22 cellular contexts compared by ENCODE assay signal in the genomic region with DNA sequence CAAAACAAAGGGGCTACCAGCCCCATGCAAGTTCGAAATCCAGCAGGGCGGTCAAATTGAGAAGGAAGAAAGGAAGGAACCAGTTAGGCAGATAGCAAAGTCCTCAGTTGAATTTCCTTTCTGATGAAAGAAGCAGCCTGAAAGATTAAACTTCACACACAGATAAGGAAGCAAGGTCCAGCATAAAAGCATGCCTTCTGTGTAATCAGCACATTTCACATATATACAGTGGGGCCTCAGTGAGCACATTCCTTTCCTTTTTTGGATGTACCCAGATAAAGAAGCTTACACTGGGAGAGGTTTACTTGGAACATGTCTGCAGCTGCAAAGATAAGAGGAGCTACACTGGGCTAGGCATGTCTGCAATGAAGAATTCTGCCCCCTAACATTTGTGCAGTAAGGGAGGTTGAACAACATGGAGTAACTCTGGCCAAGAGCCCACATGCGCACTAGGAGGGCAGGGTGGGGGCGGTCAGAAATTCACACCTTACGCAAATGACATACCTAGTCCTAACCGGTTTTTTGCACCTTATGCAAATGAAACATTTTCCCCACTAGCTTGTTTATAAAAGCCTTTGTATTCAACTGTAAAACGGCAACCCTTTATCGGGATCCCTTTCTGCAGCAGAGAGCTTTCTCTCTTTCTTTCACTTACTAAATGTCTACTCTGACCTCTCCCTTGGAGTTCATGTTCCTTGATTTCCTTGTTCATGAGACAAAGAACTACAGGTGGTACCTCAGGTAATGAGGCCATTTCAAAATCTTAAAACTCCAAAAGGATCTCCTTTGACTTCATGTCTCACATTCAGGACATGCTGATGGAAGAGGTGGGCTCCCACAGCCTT.
DNase-seq lines count a peak whose midpoint lies in the region; ATAC-seq, FAIRE-seq and TF ChIP-seq lines count a peak whose summit lies in the region.
"Had no signal": no experiment of that assay in that cellular context is flagged by ENCODE, and none has a peak within 500 bp of the region (broad histone marks: within the 10 kb centered on the region; RNA-seq: fewer than 3 reads in every experiment).

No MANE protein-coding gene starts in this region.

- no peak for ATAC-seq in GM19328 (IDR thresholded peaks at IDR 0.05; ENCODE audit: unreplicated experiment)
- ATAC-seq: activated CD8-positive, alpha-beta T cell treated with anti-CD3 and anti-CD28 coated beads, Interleukin-2, amount 10 ng/mL, durations not matched to agents 7 days and 5 days; left lung; stimulated activated naive B cell treated with anti-CD40 and anti-IgM and Interleukin-4, amounts not matched to agents 10 μg/mL and 1 μg/mL and 100 μg/mL, for 72 hours; T-cell; WTC11 had no signal

- 36 to 68% (median 46%) methylated on average over 8 of the region's 8 CpGs for WGBS in small intestine, 3 donors

- peak; percentile 44 for DNase-seq in astrocyte of the hippocampus (ENCODE audit: low read depth, low spot score)
- DNase-seq in small intestine, result peak; percentile 90
- no peak for DNase-seq in NCI-H1105 (lab: John Stamatoyannopoulos, UW)
- DNase-seq in DMS153 (lab: John Stamatoyannopoulos, UW), result no peak
- DNase-seq: activated CD8-positive, alpha-beta T cell treated with anti-CD3 and anti-CD28 coated beads, Interleukin-2, amount 10 ng/mL, durations not matched to agents 7 days and 5 days; activated T-cell treated with anti-CD3 and anti-CD28 coated beads, Interleukin-2, amount 50 U/mL, for 48 hours; DMS53; effector CD4-positive, alpha-beta T cell; left lung; NCI-H1436 treated with DMSO at 0.1 percent for 48 hours; NCI-H2227 treated with DMSO at 0.1 percent for 48 hours; stimulated activated CD4-positive, alpha-beta T cell treated with anti-CD3 and anti-CD28 coated beads, Interleukin-15, amount 100 ng/mL, for 24 hours; stimulated activated naive B cell treated with anti-CD40 and anti-IgM and Interleukin-4, amounts not matched to agents 10 μg/mL and 1 μg/mL and 100 μg/mL, for 72 hours; T-cell had no signal

- no peak overlapping the region for H3K27ac ChIP-seq in small intestine (ENCODE audit: low read depth in 1 of 2, low read length in 1 of 2)
- H3K27ac ChIP-seq: BLaER1 treated with 17β-estradiol and CSF1 and Interleukin-3, amounts not matched to agents 10 nM and 100 nM; left lung; RWPE1; tibial nerve had no signal

- no peaks in the 10 kb centered on the region for H3K36me3 ChIP-seq in small intestine (ENCODE audit: control insufficient read depth in 2 of 2, insufficient read depth in 2 of 2, low read length in 2 of 2)
- H3K36me3 ChIP-seq: BLaER1 treated with 17β-estradiol and CSF1 and Interleukin-3, amounts not matched to agents 10 nM and 100 nM; HAP-1; left lung; tibial nerve had no signal

- FAIRE-seq in small intestine (lab: Jason Lieb, UNC), result no peak

- no peak for TF ChIP-seq EP300 in Ishikawa (IDR thresholded peaks at IDR 0.05; ENCODE audit: borderline replicate concordance)

- H3K9me3 ChIP-seq in iPS-18c (ENCODE audit: control insufficient read depth, insufficient read depth, low read length) (peaks cover 2% of the 10 kb centered on the region), small intestine (ENCODE audit: control insufficient read depth, low read depth) (no peaks in the 10 kb centered on the region)
- H3K9me3 ChIP-seq: HAP-1, tibial nerve had no signal

- no peaks in the 10 kb centered on the region for H3K27me3 ChIP-seq in small intestine (ENCODE audit: control insufficient read depth in 2 of 2, insufficient read depth in 2 of 2, low read length in 2 of 2)
- H3K27me3 ChIP-seq: BLaER1 treated with 17β-estradiol and CSF1 and Interleukin-3, amounts not matched to agents 10 nM and 100 nM; left lung; tibial nerve had no signal

- no peak for TF ChIP-seq RAD21 in Ishikawa (IDR thresholded peaks at IDR 0.05; ENCODE audit: low read depth)

- peaks cover 0 to 3% of the 10 kb centered on the region in 2 donors for H3K4me1 ChIP-seq in small intestine (ENCODE audit: control insufficient read depth in 2 of 2, insufficient read depth in 1 of 2, low read depth in 1 of 2, low read length in 1 of 2)
- H3K4me1 ChIP-seq: BLaER1 treated with 17β-estradiol and CSF1 and Interleukin-3, amounts not matched to agents 10 nM and 100 nM; left lung; tibial nerve had no signal

- H3K4me3 ChIP-seq in iPS-18c (ENCODE audit: insufficient read depth, low read depth, low read length) (peak overlapping the region; percentile 20; the same call in 1 of the 2 replicates), small intestine (ENCODE audit: low read depth in 1 of 2, low read length in 2 of 2) (no peak overlapping the region)
- H3K4me3 ChIP-seq: BLaER1 treated with 17β-estradiol and CSF1 and Interleukin-3, amounts not matched to agents 10 nM and 100 nM; HAP-1; left lung; tibial nerve had no signal

TF ChIP-seq in Ishikawa, 13 proteins besides CTCF, POLR2A, EP300 and RAD21:
- TF ChIP-seq, protein P1, sequence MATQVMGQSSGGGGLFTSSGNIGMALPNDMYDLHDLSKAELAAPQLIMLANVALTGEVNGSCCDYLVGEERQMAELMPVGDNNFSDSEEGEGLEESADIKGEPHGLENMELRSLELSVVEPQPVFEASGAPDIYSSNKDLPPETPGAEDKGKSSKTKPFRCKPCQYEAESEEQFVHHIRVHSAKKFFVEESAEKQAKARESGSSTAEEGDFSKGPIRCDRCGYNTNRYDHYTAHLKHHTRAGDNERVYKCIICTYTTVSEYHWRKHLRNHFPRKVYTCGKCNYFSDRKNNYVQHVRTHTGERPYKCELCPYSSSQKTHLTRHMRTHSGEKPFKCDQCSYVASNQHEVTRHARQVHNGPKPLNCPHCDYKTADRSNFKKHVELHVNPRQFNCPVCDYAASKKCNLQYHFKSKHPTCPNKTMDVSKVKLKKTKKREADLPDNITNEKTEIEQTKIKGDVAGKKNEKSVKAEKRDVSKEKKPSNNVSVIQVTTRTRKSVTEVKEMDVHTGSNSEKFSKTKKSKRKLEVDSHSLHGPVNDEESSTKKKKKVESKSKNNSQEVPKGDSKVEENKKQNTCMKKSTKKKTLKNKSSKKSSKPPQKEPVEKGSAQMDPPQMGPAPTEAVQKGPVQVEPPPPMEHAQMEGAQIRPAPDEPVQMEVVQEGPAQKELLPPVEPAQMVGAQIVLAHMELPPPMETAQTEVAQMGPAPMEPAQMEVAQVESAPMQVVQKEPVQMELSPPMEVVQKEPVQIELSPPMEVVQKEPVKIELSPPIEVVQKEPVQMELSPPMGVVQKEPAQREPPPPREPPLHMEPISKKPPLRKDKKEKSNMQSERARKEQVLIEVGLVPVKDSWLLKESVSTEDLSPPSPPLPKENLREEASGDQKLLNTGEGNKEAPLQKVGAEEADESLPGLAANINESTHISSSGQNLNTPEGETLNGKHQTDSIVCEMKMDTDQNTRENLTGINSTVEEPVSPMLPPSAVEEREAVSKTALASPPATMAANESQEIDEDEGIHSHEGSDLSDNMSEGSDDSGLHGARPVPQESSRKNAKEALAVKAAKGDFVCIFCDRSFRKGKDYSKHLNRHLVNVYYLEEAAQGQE (IDR thresholded peaks at IDR 0.05; ENCODE audit: low read depth), result no peak
- TF ChIP-seq, protein P2, sequence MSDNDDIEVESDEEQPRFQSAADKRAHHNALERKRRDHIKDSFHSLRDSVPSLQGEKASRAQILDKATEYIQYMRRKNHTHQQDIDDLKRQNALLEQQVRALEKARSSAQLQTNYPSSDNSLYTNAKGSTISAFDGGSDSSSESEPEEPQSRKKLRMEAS (IDR thresholded peaks at IDR 0.05), result 0 out of 2 replicates have a peak, but pooled peaks have one; percentile 37

Comparison
In these comparisons a context has a peak if more than half of its experiments do, and no peak if none do; other contexts are left out.
1. DNase-seq: peak in astrocyte of the hippocampus (single experiment) and small intestine (single experiment); none in NCI-H1105 (single experiment) and DMS153 (single experiment).